Comparison of ENCODE assay signal across 1 cellular context in the genomic region with DNA sequence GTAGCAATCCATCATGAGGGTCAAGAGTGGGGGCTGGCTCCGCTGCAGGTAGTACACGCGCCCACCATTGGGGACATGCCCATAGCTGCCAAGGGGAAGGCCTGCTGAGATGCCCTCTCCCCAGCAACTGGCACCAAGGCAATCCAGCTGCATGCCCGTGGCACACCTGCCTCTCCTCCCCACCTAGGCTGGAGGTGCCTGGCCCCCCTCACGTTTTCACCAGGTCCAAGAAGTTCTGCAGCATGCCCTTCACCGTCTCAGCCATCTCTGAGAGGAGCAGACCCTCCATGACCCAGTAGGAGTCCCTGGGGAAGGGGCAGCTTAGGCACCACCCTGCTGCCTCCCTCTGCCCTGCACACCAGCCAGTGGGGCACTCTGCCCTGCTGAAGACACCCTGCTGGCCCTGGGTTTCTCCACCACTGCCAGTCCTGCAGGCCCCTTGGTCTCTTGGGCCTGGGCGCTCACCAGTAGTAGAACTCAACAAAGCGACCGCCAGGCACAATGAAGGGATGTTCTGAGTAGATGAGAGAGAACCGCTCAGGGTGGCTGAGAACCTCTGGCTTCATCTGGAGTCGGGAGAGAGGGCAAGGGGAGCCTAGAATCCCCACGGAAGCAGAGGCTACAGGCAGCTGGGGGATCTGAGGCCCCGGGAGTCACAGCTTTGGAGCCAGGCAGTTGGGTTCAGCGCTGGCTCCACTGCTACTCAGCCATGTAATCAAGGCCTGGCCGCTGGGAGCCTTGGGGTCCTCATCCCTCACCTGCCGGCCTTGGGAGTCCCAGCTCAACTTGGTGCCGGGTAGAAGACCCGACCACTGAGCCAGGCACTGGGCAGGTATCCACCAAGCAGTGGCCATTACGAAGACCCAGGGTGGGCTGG.
TF ChIP-seq lines count a peak whose summit lies in the region.

No MANE protein-coding gene starts in this region.

TF ChIP-seq in IMR-90, 13 proteins besides CTCF, POLR2A, EP300 and RAD21:
- TF ChIP-seq RFX5 (IDR thresholded peaks at IDR 0.05; ENCODE audit: low read depth, low read length) = no peak
- no peak for TF ChIP-seq MXI1 (IDR thresholded peaks at IDR 0.05; ENCODE audit: borderline replicate concordance, low read depth, low read length)
- TF ChIP-seq BHLHE40 (IDR thresholded peaks at IDR 0.05; ENCODE audit: low read depth, low read length) = no peak
- no peak for TF ChIP-seq NFE2L2 (IDR thresholded peaks at IDR 0.05; ENCODE audit: low read depth, low read length)
- TF ChIP-seq MAFK (IDR thresholded peaks at IDR 0.05; ENCODE audit: low read depth, low read length) = no peak
- no peak for TF ChIP-seq RCOR1 (IDR thresholded peaks at IDR 0.05; ENCODE audit: insufficient replicate concordance, low read length)
- TF ChIP-seq, protein P1, sequence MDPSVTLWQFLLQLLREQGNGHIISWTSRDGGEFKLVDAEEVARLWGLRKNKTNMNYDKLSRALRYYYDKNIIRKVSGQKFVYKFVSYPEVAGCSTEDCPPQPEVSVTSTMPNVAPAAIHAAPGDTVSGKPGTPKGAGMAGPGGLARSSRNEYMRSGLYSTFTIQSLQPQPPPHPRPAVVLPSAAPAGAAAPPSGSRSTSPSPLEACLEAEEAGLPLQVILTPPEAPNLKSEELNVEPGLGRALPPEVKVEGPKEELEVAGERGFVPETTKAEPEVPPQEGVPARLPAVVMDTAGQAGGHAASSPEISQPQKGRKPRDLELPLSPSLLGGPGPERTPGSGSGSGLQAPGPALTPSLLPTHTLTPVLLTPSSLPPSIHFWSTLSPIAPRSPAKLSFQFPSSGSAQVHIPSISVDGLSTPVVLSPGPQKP (IDR thresholded peaks at IDR 0.05; ENCODE audit: borderline replicate concordance, low read depth, low read length) = no peak
- no peak for TF ChIP-seq MAZ (IDR thresholded peaks at IDR 0.05; ENCODE audit: borderline replicate concordance, low read depth, low read length)
- TF ChIP-seq CEBPB (IDR thresholded peaks at IDR 0.05; ENCODE audit: low read depth, low read length) = no peak
- TF ChIP-seq SMC3 (IDR thresholded peaks at IDR 0.05; ENCODE audit: low read depth, low read length) = no peak
- TF ChIP-seq CHD1 (IDR thresholded peaks at IDR 0.05; ENCODE audit: low read depth, low read length) = no peak
- TF ChIP-seq, protein P2, sequence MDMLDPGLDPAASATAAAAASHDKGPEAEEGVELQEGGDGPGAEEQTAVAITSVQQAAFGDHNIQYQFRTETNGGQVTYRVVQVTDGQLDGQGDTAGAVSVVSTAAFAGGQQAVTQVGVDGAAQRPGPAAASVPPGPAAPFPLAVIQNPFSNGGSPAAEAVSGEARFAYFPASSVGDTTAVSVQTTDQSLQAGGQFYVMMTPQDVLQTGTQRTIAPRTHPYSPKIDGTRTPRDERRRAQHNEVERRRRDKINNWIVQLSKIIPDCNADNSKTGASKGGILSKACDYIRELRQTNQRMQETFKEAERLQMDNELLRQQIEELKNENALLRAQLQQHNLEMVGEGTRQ (IDR thresholded peaks at IDR 0.05; ENCODE audit: low read depth, low read length) = no peak
- TF ChIP-seq FOS (IDR thresholded peaks at IDR 0.05; ENCODE audit: low read depth, low read length) = no peak
